Comparison of ENCODE assay signal across 8 cellular contexts in genomic region chr7:101245147-101245668, GRCh38. TPM values are rescaled to one million over a fixed set of nuclear protein-coding genes. Genes with fewer than 3 reads are reported as not detected.
DNase-seq lines count a peak whose midpoint lies in the region; ATAC-seq and TF ChIP-seq lines count a peak whose summit lies in the region.

No MANE protein-coding gene starts in this region.

- H3K27ac Mint-ChIP-seq in T-helper 2 cell treated with Interferon-gamma antibody and Interleukin-4, amounts not matched to agents 5 μg/mL and 100 μg/mL, for 36 hours: peak overlapping the region; percentile 99
- peak overlapping the region; percentile 92 for H3K27ac Mint-ChIP-seq in activated CD4-positive, alpha-beta memory T cell treated with anti-CD3 and anti-CD28 coated beads for 36 hours

- no peak for TF ChIP-seq POLR2A in suprapubic skin (IDR thresholded peaks at IDR 0.05)

- intact Hi-C loops in activated CD4-positive, alpha-beta memory T cell treated with anti-CD3 and anti-CD28 coated beads for 36 hours (cut with micrococcal nuclease): loop anchor here (2.0 kb wide), 2 partner anchors 52 to 80 kb away; partner anchors contain the start of gene VGF

- WGBS in suprapubic skin: 24% methylated on average over 19 of the region's 32 CpGs

- peaks cover 26% of the 10 kb centered on the region for H3K4me1 Mint-ChIP-seq in T-helper 2 cell treated with Interferon-gamma antibody and Interleukin-4, amounts not matched to agents 5 μg/mL and 100 μg/mL, for 36 hours (ENCODE audit: low read depth)
- peaks cover 25% of the 10 kb centered on the region for H3K4me1 Mint-ChIP-seq in activated CD4-positive, alpha-beta memory T cell treated with anti-CD3 and anti-CD28 coated beads for 36 hours (ENCODE audit: low read depth)

- H3K9ac ChIP-seq in iPS-18a (ENCODE audit: low read length): peak overlapping the region; percentile 72

- H3K36me3 ChIP-seq in iPS-18a (ENCODE audit: control insufficient read depth, low read depth, low read length): no peaks in the 10 kb centered on the region
- H3K36me3 ChIP-seq in suprapubic skin: peaks cover 30% of the 10 kb centered on the region

- H3K4me1 ChIP-seq in iPS-18a (ENCODE audit: control insufficient read depth, low read depth, low read length) (peaks cover 9% of the 10 kb centered on the region), suprapubic skin (peaks cover 45% of the 10 kb centered on the region)

- H3K27me3 ChIP-seq in iPS-18a (ENCODE audit: control insufficient read depth, insufficient read depth, low read length) (no peaks in the 10 kb centered on the region), suprapubic skin (no peaks in the 10 kb centered on the region)

- no peaks in the 10 kb centered on the region for H3K27me3 Mint-ChIP-seq in T-helper 2 cell treated with Interferon-gamma antibody and Interleukin-4, amounts not matched to agents 5 μg/mL and 100 μg/mL, for 36 hours (ENCODE audit: low read depth)
- H3K27me3 Mint-ChIP-seq in activated CD4-positive, alpha-beta memory T cell treated with anti-CD3 and anti-CD28 coated beads for 36 hours: no peaks in the 10 kb centered on the region

- H3K9me3 ChIP-seq in iPS-18a (ENCODE audit: control insufficient read depth, low read depth, low read length) (no peaks in the 10 kb centered on the region), suprapubic skin (no peaks in the 10 kb centered on the region)

- H3K4me3 ChIP-seq in iPS-18a (ENCODE audit: low read length) (peak overlapping the region; percentile 98), suprapubic skin (peak overlapping the region; percentile 73)

- TF ChIP-seq EP300 in suprapubic skin (IDR thresholded peaks at IDR 0.05): no peak

- no peak for DNase-seq in T-helper 2 cell treated with Interferon-gamma antibody and Interleukin-4, amounts not matched to agents 5 μg/mL and 100 μg/mL, for 36 hours (ENCODE audit: low spot score)
- no peak for DNase-seq in T-helper 2 cell
- no peak for DNase-seq in activated CD4-positive, alpha-beta memory T cell treated with anti-CD3 and anti-CD28 coated beads for 36 hours
- no peak for DNase-seq in suprapubic skin (ENCODE audit: low spot score in 2 of 2)
- no peak for DNase-seq in activated CD4-positive, CD25-positive, alpha-beta regulatory T cell treated with anti-CD3 and anti-CD28 coated beads, Interleukin-2, amount 50 U/mL, for 72 hours

- no peak for ATAC-seq in GM18867 (IDR thresholded peaks at IDR 0.05; ENCODE audit: unreplicated experiment)
- no peak for ATAC-seq in HG03135 (IDR thresholded peaks at IDR 0.05; ENCODE audit: unreplicated experiment)

- POLR2A ChIA-PET in activated CD4-positive, alpha-beta memory T cell treated with anti-CD3 and anti-CD28 coated beads for 36 hours (lab: Charles Lee): interaction anchor here (0.7 to 2.0 kb wide), 6 partner anchors 9 to 355 kb away, joined by 3 to 26 read pairs (median 3); partner anchors contain the start of genes IFT22, PLOD3, UFSP1 and ZNHIT1

- TF ChIP-seq CTCF in suprapubic skin (IDR thresholded peaks at IDR 0.05): no peak

- CTCF ChIA-PET in activated CD4-positive, alpha-beta memory T cell treated with anti-CD3 and anti-CD28 coated beads for 36 hours (lab: Charles Lee): interaction anchor here (0.9 to 3.7 kb wide), 8 partner anchors 9 to 102 kb away, joined by 3 to 62 read pairs (median 24); partner anchors contain the start of genes PLOD3 and ZNHIT1

- peak overlapping the region; percentile 99 for H3K4me3 Mint-ChIP-seq in T-helper 2 cell treated with Interferon-gamma antibody and Interleukin-4, amounts not matched to agents 5 μg/mL and 100 μg/mL, for 36 hours
- peak overlapping the region; percentile 95 for H3K4me3 Mint-ChIP-seq in activated CD4-positive, alpha-beta memory T cell treated with anti-CD3 and anti-CD28 coated beads for 36 hours

- no peaks in the 10 kb centered on the region for H3K9me3 Mint-ChIP-seq in T-helper 2 cell treated with Interferon-gamma antibody and Interleukin-4, amounts not matched to agents 5 μg/mL and 100 μg/mL, for 36 hours
- H3K9me3 Mint-ChIP-seq in activated CD4-positive, alpha-beta memory T cell treated with anti-CD3 and anti-CD28 coated beads for 36 hours: no peaks in the 10 kb centered on the region

- H3K27ac ChIP-seq in iPS-18a (ENCODE audit: low read length): no peak overlapping the region
- peak overlapping the region; percentile 95 for H3K27ac ChIP-seq in suprapubic skin

- H3K36me3 Mint-ChIP-seq in T-helper 2 cell treated with Interferon-gamma antibody and Interleukin-4, amounts not matched to agents 5 μg/mL and 100 μg/mL, for 36 hours (ENCODE audit: low read depth): peaks cover 24% of the 10 kb centered on the region
- H3K36me3 Mint-ChIP-seq in activated CD4-positive, alpha-beta memory T cell treated with anti-CD3 and anti-CD28 coated beads for 36 hours: peaks cover 20% of the 10 kb centered on the region

RNA-seq across cellular contexts. Expression of gene FIS1, which starts 0.3 kb away (rescaled TPM):
- 10 to 100 TPM; 96.1 to 98.7 TPM for total RNA-seq in activated CD4-positive, alpha-beta memory T cell treated with anti-CD3 and anti-CD28 coated beads for 36 hours
- total RNA-seq in suprapubic skin: 100 to 1,000 TPM; 118 to 223 (median 198) TPM

RNA-seq across cellular contexts. Expression of gene CLDN15, which starts 7.6 kb away (rescaled TPM):
- total RNA-seq in activated CD4-positive, alpha-beta memory T cell treated with anti-CD3 and anti-CD28 coated beads for 36 hours: 10 to 100 TPM; 12.2 to 13.7 TPM
- 10 to 100 TPM in 3 of 4 donors, 1 to 10 TPM in 1; 6.7 to 19.8 (median 12.5) TPM for total RNA-seq in suprapubic skin

RNA-seq across cellular contexts. Expression of gene ZNHIT1, which starts 27.2 kb away (rescaled TPM):
- 10 to 100 TPM; 40.2 to 42.8 TPM for total RNA-seq in activated CD4-positive, alpha-beta memory T cell treated with anti-CD3 and anti-CD28 coated beads for 36 hours
- 10 to 100 TPM; 43.8 to 73.4 (median 66.9) TPM for total RNA-seq in suprapubic skin

RNA-seq across cellular contexts. Expression of gene PLOD3, which starts 27.8 kb away (rescaled TPM):
- total RNA-seq in activated CD4-positive, alpha-beta memory T cell treated with anti-CD3 and anti-CD28 coated beads for 36 hours: 10 to 100 TPM; 37.1 to 43.4 TPM
- total RNA-seq in suprapubic skin: 10 to 100 TPM; 15.7 to 30.4 (median 22.7) TPM

RNA-seq across cellular contexts. Expression of gene MOGAT3, which starts 44.4 kb away (rescaled TPM):
- total RNA-seq in activated CD4-positive, alpha-beta memory T cell treated with anti-CD3 and anti-CD28 coated beads for 36 hours: not detected
- total RNA-seq in suprapubic skin: not detected
